ENCODE assay signal across 10 cellular contexts in the genomic region with DNA sequence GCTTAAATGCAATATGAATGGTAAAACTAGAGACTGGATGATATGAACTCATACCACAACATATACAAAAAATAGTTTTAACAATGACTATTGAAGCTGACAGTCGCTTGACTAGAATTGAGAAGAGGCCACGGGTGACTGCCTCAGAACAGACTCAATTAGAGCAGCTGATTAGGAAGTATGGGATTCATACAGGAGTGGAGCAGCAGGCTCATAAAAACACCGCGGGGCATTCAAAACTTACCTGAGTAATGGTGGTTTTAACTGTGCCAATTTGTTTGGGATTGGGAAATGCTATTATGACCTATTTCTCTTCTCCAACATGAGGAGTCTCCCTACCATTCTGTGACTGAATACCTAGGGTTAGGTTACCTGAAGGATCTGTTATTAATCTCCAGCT. TPM values are rescaled to one million over a fixed set of nuclear protein-coding genes. Genes with fewer than 3 reads are reported as not detected.
DNase-seq lines count a peak whose midpoint lies in the region; ATAC-seq and TF ChIP-seq lines count a peak whose summit lies in the region.
"Had no signal": no experiment of that assay in that cellular context is flagged by ENCODE, and none has a peak within 500 bp of the region (broad histone marks: within the 10 kb centered on the region; RNA-seq: fewer than 3 reads in every experiment).

No MANE protein-coding gene starts in this region.

- H3K27me3 ChIP-seq in PC-3 (ENCODE audit: low read length) (peaks cover 14% of the 10 kb centered on the region), iPS-20b (ENCODE audit: insufficient read depth, low read length) (peaks cover 43% of the 10 kb centered on the region), brain microvascular endothelial cell (replicated peaks) (no peaks in the 10 kb centered on the region), Karpas-422 (ENCODE audit: low read length) (no peaks in the 10 kb centered on the region)

- in situ Hi-C loops in brain microvascular endothelial cell (cut with HindIII; ENCODE audit: low pct_ligation_motif_present, low sequenced_read_pairs), result no loop called here

- intact Hi-C loops in PC-3 (cut with micrococcal nuclease), result loop anchor here (10.0 kb wide), 2 partner anchors 209 to 319 kb away; no protein-coding TSS in a partner anchor

- peak overlapping the region; percentile 79; the same call in 1 of the 2 replicates for H3K4me3 ChIP-seq in PC-3 (ENCODE audit: low read length)
- peak overlapping the region; percentile 91; the same call in 1 of the 2 replicates for H3K4me3 ChIP-seq in iPS-20b (ENCODE audit: low read length)
- H3K4me3 ChIP-seq in brain microvascular endothelial cell (ENCODE audit: low read depth, low read length), result no peak overlapping the region
- H3K4me3 ChIP-seq in Karpas-422 (ENCODE audit: low read length), result no peak overlapping the region

- H3K9ac ChIP-seq in PC-3 (ENCODE audit: low read length) (no peak overlapping the region), iPS-20b (ENCODE audit: low read depth, low read length) (no peak overlapping the region), Karpas-422 (ENCODE audit: low read length) (no peak overlapping the region)

- H3K9me2 ChIP-seq in PC-3 (replicated peaks; ENCODE audit: low read length) (no peaks in the 10 kb centered on the region), Karpas-422 (replicated peaks; ENCODE audit: insufficient read depth, low read length) (no peaks in the 10 kb centered on the region)

- DNase-seq in NCI-H1105 treated with DMSO at 0.1 percent for 48 hours (lab: John Stamatoyannopoulos, UW), result peak; percentile 90
- peak; percentile 60 for DNase-seq in PC-3
- no peak for DNase-seq in stimulated activated CD8-positive, alpha-beta memory T cell treated with anti-CD3 and anti-CD28 coated beads, Interleukin-4, amount 100 ng/mL, for 48 hours
- no peak for DNase-seq in brain microvascular endothelial cell
- no peak for DNase-seq in Karpas-422
- DNase-seq: EL, T-helper 1 cell had no signal

- H3K79me2 ChIP-seq in PC-3 (ENCODE audit: low read length), result no peaks in the 10 kb centered on the region
- H3K79me2 ChIP-seq in Karpas-422 (ENCODE audit: low read length), result no peaks in the 10 kb centered on the region

- H3F3A ChIP-seq in PC-3 (ENCODE audit: low read length, unreplicated experiment), result no peaks in the 10 kb centered on the region

- H3K4me2 ChIP-seq in PC-3 (ENCODE audit: low read length) (peak overlapping the region; percentile 97), Karpas-422 (ENCODE audit: low read depth, low read length, poor library complexity, severe bottlenecking) (no peak overlapping the region)

- H3K36me3 ChIP-seq in PC-3 (ENCODE audit: low read depth, low read length) (no peaks in the 10 kb centered on the region), iPS-20b (ENCODE audit: insufficient read depth, low read depth, low read length) (no peaks in the 10 kb centered on the region), brain microvascular endothelial cell (replicated peaks) (no peaks in the 10 kb centered on the region), Karpas-422 (ENCODE audit: insufficient read depth, low read length) (no peaks in the 10 kb centered on the region)

- H2AFZ ChIP-seq in PC-3 (ENCODE audit: low read length), result no peak overlapping the region
- H2AFZ ChIP-seq in Karpas-422 (ENCODE audit: low read length), result no peak overlapping the region

- H4K20me1 ChIP-seq in PC-3 (ENCODE audit: low read length), result no peaks in the 10 kb centered on the region
- H4K20me1 ChIP-seq in Karpas-422 (ENCODE audit: insufficient read depth, low read depth, low read length), result no peaks in the 10 kb centered on the region

- peaks cover 19% of the 10 kb centered on the region for H3K4me1 ChIP-seq in PC-3 (ENCODE audit: insufficient read depth, low read length)
- H3K4me1 ChIP-seq in iPS-20b (ENCODE audit: insufficient read depth, low read length), result peaks cover 19% of the 10 kb centered on the region; the same call in 1 of the 2 replicates
- H3K4me1 ChIP-seq in Karpas-422 (ENCODE audit: low read length), result no peaks in the 10 kb centered on the region

- BruUV-seq in PC-3 (replicated peaks; lab: Mats Ljungman, UMichigan), result TSS peak; percentile 46

- H3K27ac ChIP-seq in 22Rv1 (0 out of 2 replicates have a peak overlapping the region, but pooled peaks have one; percentile 8), PC-3 (ENCODE audit: low read length) (peak overlapping the region; percentile 64), iPS-20b (ENCODE audit: low read length) (no peak overlapping the region), brain microvascular endothelial cell (no peak overlapping the region), Karpas-422 (ENCODE audit: low read length) (no peak overlapping the region)

- POLR2A ChIA-PET in PC-3 (lab: Charles Lee; ENCODE audit: unreplicated experiment), result no interaction called here

- CTCF ChIA-PET in PC-3 (lab: Charles Lee), result no interaction called here

- TF ChIP-seq CTCF in 22Rv1 (IDR thresholded peaks at IDR 0.05) (no peak), PC-3 (conservative IDR thresholded peaks at IDR 0.05; ENCODE audit: low read depth, low read length) (no peak), brain microvascular endothelial cell (IDR thresholded peaks at IDR 0.05; ENCODE audit: low read depth, low read length, missing control alignments) (no peak)

- no peak for ATAC-seq in PC-3
- no peak for ATAC-seq in GM18909 (IDR thresholded peaks at IDR 0.05; ENCODE audit: poor library complexity, unreplicated experiment)

- H3K9me3 ChIP-seq in PC-3 (ENCODE audit: low read length) (no peaks in the 10 kb centered on the region), iPS-20b (ENCODE audit: insufficient read depth, low read depth, low read length) (no peaks in the 10 kb centered on the region), Karpas-422 (ENCODE audit: low read length) (peaks cover 3% of the 10 kb centered on the region; the same call in 1 of the 2 replicates)

RNA-seq across cellular contexts. Expression of a gene that starts 2.1 kb away (rescaled TPM):
- total RNA-seq in PC-3 (2014; rRNA removed), result 7.5 and 9.4 TPM in 2 replicates
- total RNA-seq in Karpas-422 (2014; rRNA removed; shearing (Covaris generic); ENCODE audit: low replicate concordance), result not detected in 2 replicates

Comparison
In these comparisons a context has a peak if more than half of its experiments do, and no peak if none do; other contexts are left out.
1. H3K27ac ChIP-seq: peak in 22Rv1 (single experiment) and PC-3 (single experiment); none in iPS-20b (single experiment), brain microvascular endothelial cell (single experiment) and Karpas-422 (single experiment).
2. DNase-seq: peak in NCI-H1105 treated with DMSO at 0.1 percent for 48 hours (single experiment) and PC-3 (single experiment); none in stimulated activated CD8-positive, alpha-beta memory T cell treated with anti-CD3 and anti-CD28 coated beads, Interleukin-4, amount 100 ng/mL, for 48 hours (single experiment), brain microvascular endothelial cell (single experiment) and Karpas-422 (single experiment).
3. H3K4me3 ChIP-seq: peak in PC-3 (single experiment) and iPS-20b (single experiment); none in brain microvascular endothelial cell (single experiment) and Karpas-422 (single experiment).